In the genomic region with DNA sequence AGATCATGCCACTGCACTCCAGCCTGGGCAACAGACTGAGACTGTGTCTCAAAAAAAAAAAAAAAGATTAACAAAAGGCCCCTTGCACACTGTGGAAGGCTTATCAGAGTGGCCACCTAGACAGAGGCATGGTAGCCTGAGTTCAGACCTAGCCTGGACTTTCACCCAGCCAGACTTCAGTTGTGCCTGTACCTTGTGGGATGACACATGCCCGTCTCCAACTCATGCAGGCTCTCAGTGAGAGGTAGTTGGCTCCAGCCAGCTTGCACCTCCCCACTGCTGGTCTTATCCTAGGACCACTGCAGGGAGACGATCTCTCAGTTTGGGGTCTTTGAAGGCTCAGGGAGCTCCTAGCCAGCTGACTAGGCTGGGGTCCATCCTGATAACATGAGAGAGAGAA, we compare ENCODE assay signal across 11 cellular contexts. TPM values are rescaled to one million over a fixed set of nuclear protein-coding genes. Genes with fewer than 3 reads are reported as not detected.
A peak's percentile ranks its signal among the peaks of the same experiment; 100 is the strongest.
DNase-seq lines count a peak whose midpoint lies in the region; ATAC-seq, FAIRE-seq and TF ChIP-seq lines count a peak whose summit lies in the region.
"Had no signal": no experiment of that assay in that cellular context is flagged by ENCODE, and none has a peak within 500 bp of the region (broad histone marks: within the 10 kb centered on the region; RNA-seq: fewer than 3 reads in every experiment).

No MANE protein-coding gene starts in this region.

- TF ChIP-seq EP300 in K562 (IDR thresholded peaks at IDR 0.05; ENCODE audit: low read length), result no peak
- no peak for TF ChIP-seq EP300 in esophagus muscularis mucosa (IDR thresholded peaks at IDR 0.05)

- H3K27me3 Mint-ChIP-seq in natural killer cell (ENCODE audit: low read depth in 2 of 2), result no peaks in the 10 kb centered on the region

- H3K36me3 ChIP-seq in ACC112 (ENCODE audit: insufficient read depth, low read length), result no peaks in the 10 kb centered on the region
- peaks cover 0 to 10% of the 10 kb centered on the region in 2 experiments; a peak in 1 of 3 replicates for H3K36me3 ChIP-seq in HEK293 (ENCODE audit: control insufficient read depth in 2 of 2, insufficient read depth in 1 of 2, low read length in 2 of 2)
- peaks cover 57% of the 10 kb centered on the region; the same call in 2 of the 3 replicates for H3K36me3 ChIP-seq in K562 (ENCODE audit: control insufficient read depth, insufficient read depth, low read length)
- H3K36me3 ChIP-seq in esophagus muscularis mucosa, result peaks cover 0 to 8% (median 0%) of the 10 kb centered on the region in 4 donors
- H3K36me3 ChIP-seq: thyroid gland had no signal

- no peak for FAIRE-seq in K562 (lab: Jason Lieb, UNC)

- peaks cover 8% of the 10 kb centered on the region for H3K9me1 ChIP-seq in K562 (ENCODE audit: control insufficient read depth, insufficient read depth, low read length)

- H3K4me1 ChIP-seq in ACC112 (ENCODE audit: control insufficient read depth, insufficient read depth, low read length, unreplicated experiment) (peaks cover 50% of the 10 kb centered on the region), HEK293 (ENCODE audit: control insufficient read depth, insufficient read depth, low read length) (peaks cover 16% of the 10 kb centered on the region), K562 (replicated peaks in 1 of 2; ENCODE audit: control insufficient read depth in 2 of 2, insufficient read depth in 2 of 2, low read length in 2 of 2) (peaks cover 34 to 45% of the 10 kb centered on the region in 2 experiments), esophagus muscularis mucosa (peaks cover 47 to 59% (median 53%) of the 10 kb centered on the region in 4 donors)

- H3K79me2 ChIP-seq in ACC112 (ENCODE audit: control insufficient read depth, insufficient read depth, low read length, unreplicated experiment), result peaks cover 78% of the 10 kb centered on the region
- peaks cover 97% of the 10 kb centered on the region for H3K79me2 ChIP-seq in K562 (ENCODE audit: control insufficient read depth, insufficient read depth, low read length)

- in situ Hi-C loops in K562 (cut with MboI), result no loop called here

- intact Hi-C loops in K562 (cut with micrococcal nuclease) (no loop called here), natural killer cell (cut with micrococcal nuclease) (loop anchor here (2.0 kb wide), 1 partner anchor 17 kb away; no protein-coding TSS in a partner anchor), esophagus muscularis mucosa (cut with DNase I) (no loop called here)

- POLR2A ChIA-PET in HEK293 (lab: Yijun Ruan, JAX) (interaction anchor here (0.6 kb wide), 1 partner anchor 14 kb away, joined by 3 read pairs; no protein-coding TSS in a partner anchor), K562 (lab: Yijun Ruan, JAX) (interaction anchor here (0.9 to 1.3 kb wide), 2 partner anchors 13 to 24 kb away, joined by 3 to 4 read pairs; no protein-coding TSS in a partner anchor)

- peak overlapping the region; percentile 95 for H3K4me3 Mint-ChIP-seq in natural killer cell

- ATAC-seq in K562, result no peak
- ATAC-seq in natural killer cell, result no peak

- H2AFZ ChIP-seq in ACC112 (ENCODE audit: low read length, unreplicated experiment) (no peak overlapping the region), K562 (ENCODE audit: low read depth, low read length) (no peak overlapping the region)

- peak overlapping the region; percentile 91 for H3K27ac ChIP-seq in ACC112 (ENCODE audit: low read depth, low read length)
- H3K27ac ChIP-seq in HEK293 (ENCODE audit: extremely low read depth, low read depth, low read length), result no peak overlapping the region
- H3K27ac ChIP-seq in K562 (ENCODE audit: extremely low read depth, low read depth, low read length), result 0 out of 3 replicates have a peak overlapping the region, but pooled peaks have one; percentile 38
- no peak overlapping the region for H3K27ac ChIP-seq in esophagus muscularis mucosa (replicated peaks in 1 of 4)
- H3K27ac ChIP-seq: KMS-11 had no signal

- DNase-seq in K562 (ENCODE audit: extremely low read depth in 1 of 4, low spot score in 3 of 4) (no peak), natural killer cell (no peak), erythroblast (lab: John Stamatoyannopoulos, UW) (no peak), esophagus muscularis mucosa (ENCODE audit: extremely low spot score) (no peak), hypothalamus (lab: John Stamatoyannopoulos, UW) (no peak), CD1c-positive myeloid dendritic cell (ENCODE audit: extremely low spot score) (no peak)
- DNase-seq: T1000, thyroid gland had no signal

- H3K4me1 Mint-ChIP-seq in natural killer cell, result peaks cover 69 to 71% of the 10 kb centered on the region in 2 donors

- CTCF ChIA-PET in HEK293 (lab: Yijun Ruan, JAX) (no interaction called here), K562 (lab: Yijun Ruan, JAX; ENCODE audit: low intra/inter-chr PET ratio) (no interaction called here)

- no TSS peak for BruUV-seq in K562 (replicated peaks; lab: Mats Ljungman, UMichigan)

- TF ChIP-seq POLR2A in K562 (conservative IDR thresholded peaks at IDR 0.05) (no peak), erythroblast (IDR thresholded peaks at IDR 0.05; ENCODE audit: low read length) (no peak), esophagus muscularis mucosa (IDR thresholded peaks at IDR 0.05; ENCODE audit: low read depth) (no peak)

- no peak for TF ChIP-seq RAD21 in K562 (CRISPR knock-in tag; conservative IDR thresholded peaks at IDR 0.05 in 1 of 2, IDR thresholded peaks at IDR 0.05 in 1 of 2)

- H3K9me3 ChIP-seq in HEK293 (ENCODE audit: control insufficient read depth, insufficient read depth, low read depth, low read length) (no peaks in the 10 kb centered on the region), K562 (replicated peaks; ENCODE audit: control insufficient read depth, insufficient read depth, low read depth, low read length) (no peaks in the 10 kb centered on the region), esophagus muscularis mucosa (no peaks in the 10 kb centered on the region)
- H3K9me3 ChIP-seq: thyroid gland had no signal

- no peak overlapping the region for H3K4me3 ChIP-seq in ACC112 (ENCODE audit: low read depth, low read length)
- no peak overlapping the region for H3K4me3 ChIP-seq in HEK293 (ENCODE audit: low read depth, low read length)
- no peak overlapping the region for H3K4me3 ChIP-seq in K562
- H3K4me3 ChIP-seq in esophagus muscularis mucosa, result no peak overlapping the region
- H3K4me3 ChIP-seq: thyroid gland had no signal

- H3K36me3 Mint-ChIP-seq in natural killer cell, result no peaks in the 10 kb centered on the region

- peaks cover 51% of the 10 kb centered on the region for H4K20me1 ChIP-seq in K562 (replicated peaks; ENCODE audit: control insufficient read depth, insufficient read depth, low read length)

- H3K27me3 ChIP-seq in ACC112 (ENCODE audit: insufficient read depth, low read length) (no peaks in the 10 kb centered on the region), K562 (ENCODE audit: control insufficient read depth in 2 of 2, insufficient read depth in 2 of 2, low read length in 2 of 2) (no peaks in the 10 kb centered on the region), esophagus muscularis mucosa (no peaks in the 10 kb centered on the region)
- H3K27me3 ChIP-seq: thyroid gland had no signal

- no peak for TF ChIP-seq CTCF in HEK293 (tag by site-specific recombination; IDR thresholded peaks at IDR 0.05)
- TF ChIP-seq CTCF in K562 (IDR thresholded peaks at IDR 0.05 in 2 of 3, conservative IDR thresholded peaks at IDR 0.05 in 1 of 3; ENCODE audit: insufficient read depth in 2 of 3, low read depth in 1 of 3, low read length in 3 of 3), result no peak
- no peak for TF ChIP-seq CTCF in natural killer cell (IDR thresholded peaks at IDR 0.05)
- no peak for TF ChIP-seq CTCF in esophagus muscularis mucosa (IDR thresholded peaks at IDR 0.05)

- WGBS in K562 (ENCODE audit: insufficient coverage, low coverage, missing lambda C conversion rate), result 80% methylated on average over 2 of the region's 2 CpGs
- WGBS in esophagus muscularis mucosa, result 100% methylated on average over 2 of the region's 2 CpGs

- peak overlapping the region; percentile 97 to 100 for H3K27ac Mint-ChIP-seq in natural killer cell

- H3K9me3 Mint-ChIP-seq in natural killer cell, result no peaks in the 10 kb centered on the region

- no peak overlapping the region for H3K4me2 ChIP-seq in K562 (ENCODE audit: insufficient read depth, low read length)
- H3K4me2 ChIP-seq: KMS-11 had no signal

- peak overlapping the region in 1 of 2 experiments; percentile 61; a peak in 1 of 4 replicates for H3K9ac ChIP-seq in K562 (ENCODE audit: insufficient read depth in 1 of 2, low read depth in 2 of 2, low read length in 2 of 2)
- H3K9ac ChIP-seq: KMS-11 had no signal

RNA-seq across cellular contexts. Expression of gene GATAD2A, which starts 52.2 kb away (rescaled TPM):
- total RNA-seq in K562 (2011; cell fraction: chromatin; rRNA removed; ENCODE audit: low replicate concordance), result 64.2 and 71.9 TPM in 2 replicates
- total RNA-seq in K562 (2011; cell fraction: nucleolus; rRNA removed), result 40.3 and 42.0 TPM in 2 replicates
- total RNA-seq in K562 (2011; cell fraction: nucleoplasm; rRNA removed), result 44.1 and 58.8 TPM in 2 replicates
- total RNA-seq in K562 (2014; rRNA removed) (114 and 141 TPM in 2 replicates), K562 (2014; rRNA removed; fragmentation: Illumina TruSeq; extraction: Trizol) (36.3 and 39.2 TPM in 2 replicates), K562 (2015; rRNA removed; fragmentation: Illumina TruSeq; extraction: Trizol) (61.2 and 65.5 TPM in 2 replicates), K562 (2021) (215 and 226 TPM in 2 replicates), natural killer cell (100 to 1,000 TPM; 209 to 232 (median 230) TPM), esophagus muscularis mucosa (10 to 100 TPM; 34.9 to 60.5 (median 42.5) TPM)
- polyA plus RNA-seq in K562 (2011; rRNA removed) (25.4 and 33.0 TPM in 2 replicates), K562 (2014; fragmentation: Illumina TruSeq; extraction: Trizol) (44.2 and 80.9 TPM in 2 replicates), K562 (2014; fragmentation: Nextera tagmentation; extraction: Ambion mirVana) (1 to 10 TPM; 2.4 to 5.1 TPM), K562 (2014; rRNA removed) (88.4 and 112 TPM in 2 replicates)
- 21.1 and 45.0 TPM in 2 replicates for polyA plus RNA-seq in K562 (2011; cell fraction: cytosol; rRNA removed)
- 23.6 and 33.3 TPM in 2 replicates for polyA plus RNA-seq in K562 (2011; cell fraction: nucleus; rRNA removed)
- polyA plus RNA-seq in K562 (2012), result 44.9 and 60.8 TPM in 2 replicates
- polyA minus RNA-seq in K562 (2011; rRNA and poly(A)+ RNA removed), result 33.1 and 40.4 TPM in 2 replicates
- polyA minus RNA-seq in K562 (2011; cell fraction: cytosol; rRNA and poly(A)+ RNA removed), result 55.4 and 91.3 TPM in 2 replicates
- 12.5 and 17.4 TPM in 2 replicates for polyA minus RNA-seq in K562 (2011; cell fraction: nucleus; rRNA and poly(A)+ RNA removed)

RNA-seq across cellular contexts. Expression of gene TSSK6, which starts 57.7 kb away (rescaled TPM):
- total RNA-seq in K562 (2011; cell fraction: chromatin; rRNA removed; ENCODE audit: low replicate concordance), result 1.3 and 7.5 TPM in 2 replicates
- total RNA-seq in K562 (2011; cell fraction: nucleolus; rRNA removed), result 14.5 and 15.7 TPM in 2 replicates
- total RNA-seq in K562 (2011; cell fraction: nucleoplasm; rRNA removed), result 4.5 TPM in 2 replicates
- total RNA-seq in K562 (2014; rRNA removed), result 2.0 and 2.1 TPM in 2 replicates
- 0.22 TPM in 1 of 2 replicates, not detected in the other for total RNA-seq in K562 (2014; rRNA removed; fragmentation: Illumina TruSeq; extraction: Trizol)
- 0.76 and 0.90 TPM in 2 replicates for total RNA-seq in K562 (2015; rRNA removed; fragmentation: Illumina TruSeq; extraction: Trizol)
- total RNA-seq in K562 (2021), result 2.4 and 2.6 TPM in 2 replicates
- 0.93 and 1.8 TPM in 2 replicates for polyA plus RNA-seq in K562 (2011; rRNA removed)
- 2.5 and 7.7 TPM in 2 replicates for polyA plus RNA-seq in K562 (2011; cell fraction: cytosol; rRNA removed)
- polyA plus RNA-seq in K562 (2011; cell fraction: nucleus; rRNA removed), result 3.6 and 7.5 TPM in 2 replicates
- 1.3 and 2.7 TPM in 2 replicates for polyA plus RNA-seq in K562 (2012)
- polyA plus RNA-seq in K562 (2014; fragmentation: Illumina TruSeq; extraction: Trizol), result 0.21 and 0.39 TPM in 2 replicates
- not detected for polyA plus RNA-seq in K562 (2014; fragmentation: Nextera tagmentation; extraction: Ambion mirVana)
- 2.4 and 3.9 TPM in 2 replicates for polyA plus RNA-seq in K562 (2014; rRNA removed)
- 0.54 and 0.67 TPM in 2 replicates for polyA minus RNA-seq in K562 (2011; rRNA and poly(A)+ RNA removed)
- polyA minus RNA-seq in K562 (2011; cell fraction: cytosol; rRNA and poly(A)+ RNA removed), result 1.4 TPM in 1 of 2 replicates, not detected in the other
- 7.4 and 9.3 TPM in 2 replicates for polyA minus RNA-seq in K562 (2011; cell fraction: nucleus; rRNA and poly(A)+ RNA removed)
- total RNA-seq in natural killer cell, result 1 to 10 TPM; 2.2 to 2.5 (median 2.3) TPM
- 1 to 10 TPM in 3 of 4 donors, under 1 TPM in 1; 0.33 to 3.7 (median 1.5) TPM for total RNA-seq in esophagus muscularis mucosa

RNA-seq across cellular contexts. Expression of gene NDUFA13, which starts 58.3 kb away (rescaled TPM):
- 115 and 283 TPM in 2 replicates for total RNA-seq in K562 (2011; cell fraction: chromatin; rRNA removed; ENCODE audit: low replicate concordance)
- 289 and 359 TPM in 2 replicates for total RNA-seq in K562 (2011; cell fraction: nucleolus; rRNA removed)
- 176 and 255 TPM in 2 replicates for total RNA-seq in K562 (2011; cell fraction: nucleoplasm; rRNA removed)
- total RNA-seq in K562 (2014; rRNA removed), result 386 and 429 TPM in 2 replicates
- 74.8 and 146 TPM in 2 replicates for total RNA-seq in K562 (2014; rRNA removed; fragmentation: Illumina TruSeq; extraction: Trizol)
- total RNA-seq in K562 (2015; rRNA removed; fragmentation: Illumina TruSeq; extraction: Trizol), result 397 and 447 TPM in 2 replicates
- total RNA-seq in K562 (2021), result 522 and 559 TPM in 2 replicates
- 340 and 343 TPM in 2 replicates for polyA plus RNA-seq in K562 (2011; rRNA removed)
- polyA plus RNA-seq in K562 (2011; cell fraction: cytosol; rRNA removed), result 881 and 1,009 TPM in 2 replicates
- polyA plus RNA-seq in K562 (2011; cell fraction: nucleus; rRNA removed), result 249 and 320 TPM in 2 replicates
- 401 and 675 TPM in 2 replicates for polyA plus RNA-seq in K562 (2012)
- 298 and 395 TPM in 2 replicates for polyA plus RNA-seq in K562 (2014; fragmentation: Illumina TruSeq; extraction: Trizol)
- polyA plus RNA-seq in K562 (2014; fragmentation: Nextera tagmentation; extraction: Ambion mirVana), result 100 to 1,000 TPM; 263 to 440 TPM
- 596 and 801 TPM in 2 replicates for polyA plus RNA-seq in K562 (2014; rRNA removed)
- polyA minus RNA-seq in K562 (2011; rRNA and poly(A)+ RNA removed), result 72.8 and 113 TPM in 2 replicates
- 98.7 and 142 TPM in 2 replicates for polyA minus RNA-seq in K562 (2011; cell fraction: cytosol; rRNA and poly(A)+ RNA removed)
- polyA minus RNA-seq in K562 (2011; cell fraction: nucleus; rRNA and poly(A)+ RNA removed), result 52.4 and 62.5 TPM in 2 replicates
- 100 to 1,000 TPM; 165 to 191 (median 188) TPM for total RNA-seq in natural killer cell
- 100 to 1,000 TPM in 2 of 4 donors, 10 to 100 TPM in 2; 75.0 to 186 (median 141) TPM for total RNA-seq in esophagus muscularis mucosa

Comparison
In these comparisons a context has a peak if more than half of its experiments do, and no peak if none do; other contexts are left out.
1. H3K27ac ChIP-seq: peak in ACC112 (single experiment) and K562 (single experiment); none in HEK293 (single experiment) and esophagus muscularis mucosa (0 of 4).